ENCODE assay signal across 8 cellular contexts in genomic region chr6:148559848-148560433, GRCh38.
DNase-seq lines count a peak whose midpoint lies in the region; ATAC-seq and TF ChIP-seq lines count a peak whose summit lies in the region.

No MANE protein-coding gene starts in this region.

- in situ Hi-C loops in Panc1 (cut with HindIII; ENCODE audit: low pct_unique_long_range_greater_than_20kb, low sequenced_read_pairs): no loop called here

- H3K9me3 Mint-ChIP-seq in neural progenitor cell: peaks cover 11% of the 10 kb centered on the region

- DNase-seq in HPDE6-E6E7 (ENCODE audit: extremely low spot score) (peak; percentile 54), Panc1 (ENCODE audit: low read depth, low spot score) (no peak), fibroblast of the conjunctiva (ENCODE audit: low read depth) (peak; percentile 40), neural progenitor cell (ENCODE audit: low spot score) (peak; percentile 88)
- peak; percentile 63 for DNase-seq in activated T-helper 9 cell treated with anti-CD3 and anti-CD28 coated beads, Interleukin-2, amount 50 U/mL, for 16 hours (ENCODE audit: low read depth)

- no peaks in the 10 kb centered on the region for H3K36me3 ChIP-seq in Panc1 (ENCODE audit: control insufficient read depth, insufficient read depth, low read length)
- no peaks in the 10 kb centered on the region for H3K36me3 ChIP-seq in neural progenitor cell
- no peaks in the 10 kb centered on the region for H3K36me3 ChIP-seq in subcutaneous abdominal adipose tissue (ENCODE audit: control insufficient read depth in 5 of 5, insufficient read depth in 5 of 5, low read length in 5 of 5)

- H3F3A ChIP-seq in neural progenitor cell (ENCODE audit: low read depth): no peaks in the 10 kb centered on the region

- H4K20me1 ChIP-seq in neural progenitor cell (ENCODE audit: low read depth): no peaks in the 10 kb centered on the region

- H3K4me1 Mint-ChIP-seq in neural progenitor cell: peaks cover 5% of the 10 kb centered on the region

- no TSS peak for BruUV-seq in Panc1 (replicated peaks; lab: Mats Ljungman, UMichigan)

- intact Hi-C loops in Panc1 (cut with micrococcal nuclease; ENCODE audit: unreplicated experiment): loop anchor here (1.0 kb wide), 1 partner anchor 388 kb away; no protein-coding TSS in a partner anchor

- no peaks in the 10 kb centered on the region for H3K27me3 ChIP-seq in Panc1 (ENCODE audit: control insufficient read depth, insufficient read depth, low read length)
- peaks cover 9% of the 10 kb centered on the region for H3K27me3 ChIP-seq in neural progenitor cell
- no peaks in the 10 kb centered on the region for H3K27me3 ChIP-seq in subcutaneous abdominal adipose tissue (ENCODE audit: control insufficient read depth in 5 of 5, insufficient read depth in 4 of 5, low read length in 5 of 5)

- TF ChIP-seq CTCF in C4-2B (conservative IDR thresholded peaks at IDR 0.05) (peak; percentile 96), Panc1 (IDR thresholded peaks at IDR 0.05) (peak; percentile 99), neural progenitor cell (IDR thresholded peaks at IDR 0.05) (peak; percentile 98)

- H3K36me3 Mint-ChIP-seq in neural progenitor cell: no peaks in the 10 kb centered on the region

- H3K4me3 Mint-ChIP-seq in neural progenitor cell: peak overlapping the region; percentile 69

- ATAC-seq in GM19351 (IDR thresholded peaks at IDR 0.05; ENCODE audit: unreplicated experiment): peak; percentile 81
- peak; percentile 90 for ATAC-seq in Panc1

- CTCF ChIA-PET in Panc1 (lab: Charles Lee): interaction anchor here (0.6 to 0.8 kb wide), 2 partner anchors 18 to 460 kb away, joined by 3 read pairs; no protein-coding TSS in a partner anchor

- H2AFZ ChIP-seq in neural progenitor cell (replicated peaks): peak overlapping the region; percentile 89

- POLR2A ChIA-PET in Panc1 (lab: Charles Lee): no interaction called here

- peak overlapping the region; percentile 17; the same call in 1 of the 2 replicates for H3K27ac ChIP-seq in C4-2B
- H3K27ac ChIP-seq in Panc1 (ENCODE audit: low read length): no peak overlapping the region
- H3K27ac ChIP-seq in neural progenitor cell: no peak overlapping the region
- no peak overlapping the region for H3K27ac ChIP-seq in subcutaneous abdominal adipose tissue (ENCODE audit: low read depth, low read length)

- peaks cover 14% of the 10 kb centered on the region for H3K27me3 Mint-ChIP-seq in neural progenitor cell (ENCODE audit: insufficient read depth, low read depth)

- no peaks in the 10 kb centered on the region for H3K79me2 ChIP-seq in neural progenitor cell (ENCODE audit: low read depth)

- H3K4me1 ChIP-seq in Panc1 (ENCODE audit: control insufficient read depth, insufficient read depth, low read length) (peaks cover 3% of the 10 kb centered on the region; the same call in 1 of the 2 replicates), neural progenitor cell (peaks cover 4% of the 10 kb centered on the region), subcutaneous abdominal adipose tissue (ENCODE audit: control insufficient read depth in 5 of 5, insufficient read depth in 5 of 5, low read length in 5 of 5) (peaks cover 0 to 8% (median 7%) of the 10 kb centered on the region in 5 donors)

- H3K9me3 ChIP-seq in Panc1 (ENCODE audit: control insufficient read depth, insufficient read depth, low read depth, low read length) (no peaks in the 10 kb centered on the region), neural progenitor cell (ENCODE audit: low read depth) (no peaks in the 10 kb centered on the region), subcutaneous abdominal adipose tissue (ENCODE audit: control insufficient read depth in 5 of 5, low read length in 5 of 5) (no peaks in the 10 kb centered on the region)

- peak overlapping the region; percentile 36 to 46 for H3K4me3 ChIP-seq in Panc1 (ENCODE audit: low read depth in 2 of 2, low read length in 2 of 2)
- H3K4me3 ChIP-seq in neural progenitor cell: peak overlapping the region; percentile 49
- H3K4me3 ChIP-seq in subcutaneous abdominal adipose tissue (ENCODE audit: low read depth in 1 of 5, low read length in 5 of 5): peak overlapping the region in 4 of 5 donors; percentile 58 to 68 (median 62)

- H3K27ac Mint-ChIP-seq in neural progenitor cell: no peak overlapping the region

- H3K9ac ChIP-seq in neural progenitor cell (no peak overlapping the region), subcutaneous abdominal adipose tissue (ENCODE audit: low read length in 5 of 5) (peak overlapping the region in 2 of 5 donors; percentile 23 to 54)

- H3K4me2 ChIP-seq in neural progenitor cell: peak overlapping the region; percentile 77
